In the genomic region with DNA sequence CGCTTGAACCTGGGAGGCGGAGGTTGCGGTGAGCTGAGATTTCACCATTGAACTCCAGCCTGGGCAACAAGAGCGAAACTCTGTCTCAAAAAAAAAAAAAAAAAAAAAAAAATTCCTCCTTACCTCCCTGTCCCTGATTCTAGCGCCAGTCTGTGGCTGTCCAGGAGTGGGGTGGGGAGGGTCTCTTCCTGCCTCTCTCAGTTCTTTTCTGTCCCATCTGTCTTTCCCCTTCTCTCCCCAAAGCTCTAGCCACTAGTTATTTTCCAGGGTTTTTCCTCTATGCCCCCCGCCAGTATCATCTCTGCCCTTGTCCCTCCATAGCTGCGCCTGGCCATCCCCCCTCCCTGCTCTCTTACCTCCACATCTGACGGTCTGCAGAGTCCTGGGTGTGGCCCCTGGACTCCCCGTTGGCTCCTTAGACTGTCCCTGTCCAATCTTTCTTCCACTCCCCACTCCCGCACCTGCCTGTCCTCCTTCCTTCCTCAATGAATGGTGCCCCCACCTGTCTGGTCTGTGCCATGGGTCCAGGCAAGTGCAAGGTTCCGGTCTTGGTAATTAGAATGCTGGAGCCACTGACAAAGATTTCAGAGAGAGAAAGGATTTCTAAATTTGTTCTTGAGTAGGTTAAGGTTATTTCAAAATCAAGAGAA, we compare ENCODE assay signal across 8 cellular contexts. TPM values are rescaled to one million over a fixed set of nuclear protein-coding genes. Genes with fewer than 3 reads are reported as not detected.
DNase-seq lines count a peak whose midpoint lies in the region; ATAC-seq, FAIRE-seq and TF ChIP-seq lines count a peak whose summit lies in the region.

No MANE protein-coding gene starts in this region.

- ATAC-seq in stimulated activated naive B cell treated with anti-CD40 and anti-IgM and Interleukin-4, amounts not matched to agents 10 μg/mL and 1 μg/mL and 100 μg/mL, for 72 hours (replicated peaks), result no peak

- H2AFZ ChIP-seq in hepatocyte, result no peak overlapping the region

- H3K36me3 Mint-ChIP-seq in activated CD4-positive, alpha-beta T cell treated with anti-CD3 and anti-CD28 coated beads, Interleukin-2, amount 10 ng/mL, durations not matched to agents 7 days and 5 days (ENCODE audit: low read depth), result peaks cover 23% of the 10 kb centered on the region
- no peaks in the 10 kb centered on the region for H3K36me3 Mint-ChIP-seq in stimulated activated naive B cell treated with anti-CD40 and anti-IgM and Interleukin-4, amounts not matched to agents 10 μg/mL and 1 μg/mL and 100 μg/mL, for 72 hours

- H3K27me3 ChIP-seq in SJSA1 (replicated peaks), result no peaks in the 10 kb centered on the region
- H3K27me3 ChIP-seq in hepatocyte, result no peaks in the 10 kb centered on the region

- 75% methylated on average over 10 of the region's 11 CpGs for WGBS in hepatocyte (ENCODE audit: low lambda C conversion rate, missing lambda C conversion rate)

- peaks cover 16% of the 10 kb centered on the region for H3K4me1 ChIP-seq in SJSA1 (replicated peaks)
- peaks cover 36% of the 10 kb centered on the region for H3K4me1 ChIP-seq in hepatocyte (ENCODE audit: insufficient read depth)

- no peaks in the 10 kb centered on the region for H3K9me2 ChIP-seq in hepatocyte (replicated peaks; ENCODE audit: insufficient read depth)

- peaks cover 43% of the 10 kb centered on the region for H3K79me2 ChIP-seq in hepatocyte

- DNase-seq in activated CD4-positive, alpha-beta T cell treated with anti-CD3 and anti-CD28 coated beads, Interleukin-2, amount 10 ng/mL, durations not matched to agents 7 days and 5 days, result no peak
- no peak for DNase-seq in activated CD4-positive, alpha-beta T cell treated with anti-CD3 and anti-CD28 coated beads, Interleukin-2, amount 50 U/mL, for 4 hours
- DNase-seq in SJSA1 (ENCODE audit: low read depth in 1 of 2, low spot score in 2 of 2) (no peak), hepatocyte (ENCODE audit: low spot score) (no peak), DMS153 treated with DMSO at 0.1 percent for 48 hours (lab: John Stamatoyannopoulos, UW; ENCODE audit: unreplicated experiment) (no peak), urothelium cell line (ENCODE audit: low spot score) (no peak), RCC 7860 (ENCODE audit: low spot score) (no peak)
- DNase-seq in stimulated activated naive B cell treated with anti-CD40 and anti-IgM and Interleukin-4, amounts not matched to agents 10 μg/mL and 1 μg/mL and 100 μg/mL, for 72 hours, result no peak

- peaks cover 33% of the 10 kb centered on the region for H3K4me1 Mint-ChIP-seq in activated CD4-positive, alpha-beta T cell treated with anti-CD3 and anti-CD28 coated beads, Interleukin-2, amount 10 ng/mL, durations not matched to agents 7 days and 5 days
- peaks cover 34 to 52% of the 10 kb centered on the region in 2 donors for H3K4me1 Mint-ChIP-seq in stimulated activated naive B cell treated with anti-CD40 and anti-IgM and Interleukin-4, amounts not matched to agents 10 μg/mL and 1 μg/mL and 100 μg/mL, for 72 hours

- peak overlapping the region; percentile 99 for H3K4me2 ChIP-seq in hepatocyte

- no peak overlapping the region for H3K27ac ChIP-seq in SJSA1
- peak overlapping the region; percentile 98 for H3K27ac ChIP-seq in hepatocyte

- peaks cover 9% of the 10 kb centered on the region for H3K27me3 Mint-ChIP-seq in activated CD4-positive, alpha-beta T cell treated with anti-CD3 and anti-CD28 coated beads, Interleukin-2, amount 10 ng/mL, durations not matched to agents 7 days and 5 days
- peaks cover 0 to 16% of the 10 kb centered on the region in 2 donors for H3K27me3 Mint-ChIP-seq in stimulated activated naive B cell treated with anti-CD40 and anti-IgM and Interleukin-4, amounts not matched to agents 10 μg/mL and 1 μg/mL and 100 μg/mL, for 72 hours

- FAIRE-seq in urothelium cell line (lab: Jason Lieb, UNC) (no peak), RCC 7860 (lab: Jason Lieb, UNC) (no peak)

- no peaks in the 10 kb centered on the region for H3K9me3 ChIP-seq in SJSA1 (replicated peaks)
- H3K9me3 ChIP-seq in hepatocyte (ENCODE audit: low read depth), result no peaks in the 10 kb centered on the region

- POLR2A ChIA-PET in activated CD4-positive, alpha-beta T cell treated with anti-CD3 and anti-CD28 coated beads, Interleukin-2, amount 10 ng/mL, durations not matched to agents 7 days and 5 days (lab: Charles Lee), result interaction anchor here (1.1 kb wide), 1 partner anchor 18 kb away, joined by 6 read pairs; no protein-coding TSS in a partner anchor

- H3K9me3 Mint-ChIP-seq in activated CD4-positive, alpha-beta T cell treated with anti-CD3 and anti-CD28 coated beads, Interleukin-2, amount 10 ng/mL, durations not matched to agents 7 days and 5 days, result no peaks in the 10 kb centered on the region
- no peaks in the 10 kb centered on the region for H3K9me3 Mint-ChIP-seq in stimulated activated naive B cell treated with anti-CD40 and anti-IgM and Interleukin-4, amounts not matched to agents 10 μg/mL and 1 μg/mL and 100 μg/mL, for 72 hours

- peak overlapping the region; percentile 72; the same call in 1 of the 2 replicates for H3K4me3 ChIP-seq in SJSA1
- no peak overlapping the region for H3K4me3 ChIP-seq in hepatocyte

- CTCF ChIA-PET in activated CD4-positive, alpha-beta T cell treated with anti-CD3 and anti-CD28 coated beads, Interleukin-2, amount 10 ng/mL, durations not matched to agents 7 days and 5 days (lab: Charles Lee), result interaction anchor here (1.1 to 4.7 kb wide), 5 partner anchors 11 to 106 kb away, joined by 3 to 35 read pairs (median 6); a partner anchor contains a TSS

- H3K4me3 Mint-ChIP-seq in activated CD4-positive, alpha-beta T cell treated with anti-CD3 and anti-CD28 coated beads, Interleukin-2, amount 10 ng/mL, durations not matched to agents 7 days and 5 days, result peak overlapping the region; percentile 90
- H3K4me3 Mint-ChIP-seq in stimulated activated naive B cell treated with anti-CD40 and anti-IgM and Interleukin-4, amounts not matched to agents 10 μg/mL and 1 μg/mL and 100 μg/mL, for 72 hours, result peak overlapping the region; percentile 93 to 94

- peaks cover 12% of the 10 kb centered on the region for H3K36me3 ChIP-seq in SJSA1
- no peaks in the 10 kb centered on the region for H3K36me3 ChIP-seq in hepatocyte (replicated peaks; ENCODE audit: insufficient read depth, low read depth)

- no peak for TF ChIP-seq CTCF in hepatocyte (IDR thresholded peaks at IDR 0.05; ENCODE audit: poor library complexity)

- H3K27ac Mint-ChIP-seq in activated CD4-positive, alpha-beta T cell treated with anti-CD3 and anti-CD28 coated beads, Interleukin-2, amount 10 ng/mL, durations not matched to agents 7 days and 5 days, result peak overlapping the region; percentile 27
- H3K27ac Mint-ChIP-seq in stimulated activated naive B cell treated with anti-CD40 and anti-IgM and Interleukin-4, amounts not matched to agents 10 μg/mL and 1 μg/mL and 100 μg/mL, for 72 hours, result peak overlapping the region; percentile 82

- no peaks in the 10 kb centered on the region for H4K20me1 ChIP-seq in hepatocyte (ENCODE audit: insufficient read depth, poor library complexity, severe bottlenecking)

RNA-seq across cellular contexts. Expression of a gene that starts 1.6 kb away (rescaled TPM):
- 100 to 1,000 TPM; 197 to 211 TPM for total RNA-seq in activated CD4-positive, alpha-beta T cell treated with anti-CD3 and anti-CD28 coated beads, Interleukin-2, amount 10 ng/mL, durations not matched to agents 7 days and 5 days
- 7.4 and 9.4 TPM in 2 replicates for total RNA-seq in SJSA1 (2014; rRNA removed; shearing (Covaris generic))
- 35.8 and 47.5 TPM in 2 replicates for total RNA-seq in hepatocyte
- polyA plus RNA-seq in hepatocyte, result 38.8 and 58.8 TPM in 2 replicates

RNA-seq across cellular contexts. Expression of a gene that starts 5.2 kb away (rescaled TPM):
- not detected for total RNA-seq in activated CD4-positive, alpha-beta T cell treated with anti-CD3 and anti-CD28 coated beads, Interleukin-2, amount 10 ng/mL, durations not matched to agents 7 days and 5 days
- total RNA-seq in SJSA1 (2014; rRNA removed; shearing (Covaris generic)), result not detected in 2 replicates
- total RNA-seq in hepatocyte, result 3.8 and 5.8 TPM in 2 replicates
- 3.9 and 4.5 TPM in 2 replicates for polyA plus RNA-seq in hepatocyte

RNA-seq across cellular contexts. Expression of a gene that starts 40.3 kb away (rescaled TPM):
- total RNA-seq in activated CD4-positive, alpha-beta T cell treated with anti-CD3 and anti-CD28 coated beads, Interleukin-2, amount 10 ng/mL, durations not matched to agents 7 days and 5 days, result 100 to 1,000 TPM in 1 of 2 experiments, 10 to 100 TPM in 1; 98.1 to 120 TPM
- total RNA-seq in SJSA1 (2014; rRNA removed; shearing (Covaris generic)), result 38.1 and 61.6 TPM in 2 replicates
- 26.9 and 33.5 TPM in 2 replicates for total RNA-seq in hepatocyte
- 49.2 and 60.1 TPM in 2 replicates for polyA plus RNA-seq in hepatocyte

RNA-seq across cellular contexts. Expression of a gene that starts 57.3 kb away (rescaled TPM):
- not detected for total RNA-seq in activated CD4-positive, alpha-beta T cell treated with anti-CD3 and anti-CD28 coated beads, Interleukin-2, amount 10 ng/mL, durations not matched to agents 7 days and 5 days
- not detected in 2 replicates for total RNA-seq in SJSA1 (2014; rRNA removed; shearing (Covaris generic))
- total RNA-seq in hepatocyte, result 0.16 and 0.60 TPM in 2 replicates
- polyA plus RNA-seq in hepatocyte, result 0.55 and 1.1 TPM in 2 replicates
